Comparison of ENCODE assay signal across 8 cellular contexts in genomic region chr2:71545572-71546274, GRCh38.
DNase-seq lines count a peak whose midpoint lies in the region; ATAC-seq and TF ChIP-seq lines count a peak whose summit lies in the region.

No MANE protein-coding gene starts in this region.

- DNase-seq in CD14-positive monocyte (ENCODE audit: low spot score): peak; percentile 17
- DNase-seq in NAMALWA (ENCODE audit: low spot score): peak; percentile 72
- no peak for DNase-seq in T-helper 17 cell
- peak; percentile 22 for DNase-seq in brain pericyte (ENCODE audit: low read depth, low spot score)
- DNase-seq in iPS-NIHi11 (ENCODE audit: low spot score): peak; percentile 84
- peak; percentile 43 for DNase-seq in smooth muscle cell of the brain vasculature (ENCODE audit: low read depth, low spot score)

- peaks cover 0 to 11% (median 4%) of the 10 kb centered on the region in 7 donors for H3K9me3 Mint-ChIP-seq in CD14-positive monocyte

- H3K9me3 ChIP-seq in T-helper 17 cell (ENCODE audit: control insufficient read depth, low read length, poor library complexity, severe bottlenecking): no peaks in the 10 kb centered on the region

- intact Hi-C loops in CD14-positive monocyte (cut with micrococcal nuclease): loop anchor here (10.0 kb wide), 2 partner anchors 609 to 1189 kb away; no protein-coding TSS in a partner anchor

- peak overlapping the region; percentile 51 to 80 for H3K4me3 Mint-ChIP-seq in CD14-positive monocyte
- peak overlapping the region; percentile 88 for H3K4me3 Mint-ChIP-seq in T-helper 17 cell

- H3K4me1 Mint-ChIP-seq in CD14-positive monocyte (peaks cover 18% of the 10 kb centered on the region), T-helper 17 cell (peaks cover 15% of the 10 kb centered on the region)

- ATAC-seq in GM19351 (IDR thresholded peaks at IDR 0.05; ENCODE audit: unreplicated experiment): peak; percentile 42
- ATAC-seq in T-helper 17 cell: peak; percentile 61
- ATAC-seq in GM18858 (IDR thresholded peaks at IDR 0.05; ENCODE audit: unreplicated experiment): no peak

- H3K36me3 Mint-ChIP-seq in CD14-positive monocyte: peaks cover 70 to 79% of the 10 kb centered on the region in 2 donors
- H3K36me3 Mint-ChIP-seq in T-helper 17 cell (ENCODE audit: low read depth): no peaks in the 10 kb centered on the region

- TF ChIP-seq CTCF in CD14-positive monocyte (IDR thresholded peaks at IDR 0.05): peak; percentile 53

- H3K27me3 Mint-ChIP-seq in CD14-positive monocyte (ENCODE audit: low read depth in 3 of 3) (peaks cover 1 to 5% (median 4%) of the 10 kb centered on the region in 3 donors), T-helper 17 cell (peaks cover 45% of the 10 kb centered on the region)

- H3K27ac Mint-ChIP-seq in CD14-positive monocyte: peak overlapping the region in 5 of 7 donors; percentile 9 to 80 (median 36)
- H3K27ac Mint-ChIP-seq in T-helper 17 cell: peak overlapping the region; percentile 65

Comparison
In these comparisons a context has a peak if more than half of its experiments do, and no peak if none do; other contexts are left out.
1. DNase-seq: peak in CD14-positive monocyte (single experiment), NAMALWA (single experiment), brain pericyte (single experiment), iPS-NIHi11 (single experiment) and smooth muscle cell of the brain vasculature (single experiment); none in T-helper 17 cell (0 of 3).